1 cellular context compared by ENCODE assay signal in the genomic region with DNA sequence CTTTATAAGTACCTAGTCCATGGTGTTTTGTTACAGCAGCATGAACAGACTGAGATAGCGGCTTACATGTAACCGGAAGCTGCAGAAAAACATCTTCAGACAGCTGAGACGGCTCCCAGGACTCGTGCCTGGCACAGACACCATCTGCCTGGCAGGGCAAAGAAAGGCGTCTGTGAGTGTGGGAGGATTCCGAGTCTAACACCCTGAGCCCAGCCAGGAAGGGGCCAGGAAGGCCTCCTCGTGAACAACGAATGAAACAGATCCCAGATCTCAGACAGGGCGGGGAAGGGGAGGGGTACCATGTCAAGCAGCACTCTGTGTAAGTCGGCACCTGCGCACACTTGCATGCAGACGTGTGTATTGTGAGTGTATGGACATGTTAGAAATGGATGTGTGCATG.
TF ChIP-seq lines count a peak whose summit lies in the region.

No MANE protein-coding gene starts in this region.

TF ChIP-seq in K562, 482 proteins besides CTCF, POLR2A, EP300 and RAD21:
- 0 out of 2 replicates have a peak, but pooled peaks have one; percentile 47 for TF ChIP-seq ZNF12 (CRISPR knock-in tag; IDR thresholded peaks at IDR 0.05)
- TF ChIP-seq SRF (CRISPR knock-in tag; IDR thresholded peaks at IDR 0.05): no peak
TF ChIP-seq in K562: peak in this region for 1.
